ENCODE assay signal across 8 cellular contexts in the genomic region with DNA sequence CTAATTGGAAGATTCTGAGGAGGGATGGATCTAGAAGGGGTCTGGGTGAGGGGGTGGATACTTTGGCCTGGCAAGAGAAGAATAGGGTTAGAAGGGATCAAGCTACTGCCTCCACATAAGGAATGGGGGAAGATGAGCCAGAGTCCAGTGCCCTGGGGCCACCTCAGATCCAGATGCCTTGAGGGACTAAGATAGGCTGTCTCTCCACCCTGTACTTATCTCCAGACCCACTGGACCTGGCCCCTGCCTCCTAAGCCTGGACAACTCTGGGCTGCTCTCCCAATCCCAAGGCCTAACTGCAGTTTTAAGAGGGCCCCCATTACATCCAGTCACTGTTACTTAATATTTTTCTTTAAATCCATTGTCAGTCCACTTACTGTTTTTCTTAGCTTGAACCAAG. TPM values are rescaled to one million over a fixed set of nuclear protein-coding genes. Genes with fewer than 3 reads are reported as not detected.
DNase-seq lines count a peak whose midpoint lies in the region; ATAC-seq and TF ChIP-seq lines count a peak whose summit lies in the region.

No MANE protein-coding gene starts in this region.

- peak overlapping the region; percentile 90 for H3K9ac ChIP-seq in BLaER1

- H3K4me1 Mint-ChIP-seq in effector memory CD8-positive, alpha-beta T cell (ENCODE audit: low read depth in 2 of 2) = peaks cover 28 to 40% of the 10 kb centered on the region in 2 donors
- peaks cover 47% of the 10 kb centered on the region for H3K4me1 Mint-ChIP-seq in neural crest cell

- no peaks in the 10 kb centered on the region for H3K9me3 Mint-ChIP-seq in effector memory CD8-positive, alpha-beta T cell
- no peaks in the 10 kb centered on the region for H3K9me3 Mint-ChIP-seq in neural crest cell

- peak overlapping the region; percentile 99 for H3K4me2 ChIP-seq in BLaER1

- peak overlapping the region; percentile 93 to 97 for H3K4me3 Mint-ChIP-seq in effector memory CD8-positive, alpha-beta T cell
- H3K4me3 Mint-ChIP-seq in neural crest cell = peak overlapping the region; percentile 93

- H3K9me3 ChIP-seq in BLaER1 = no peaks in the 10 kb centered on the region

- no peak for TF ChIP-seq POLR2A in NB4 (IDR thresholded peaks at IDR 0.05; ENCODE audit: extremely low read depth, insufficient read length)

- H3K27ac ChIP-seq in BLaER1 = peak overlapping the region; percentile 80

- no peaks in the 10 kb centered on the region for H3K27me3 Mint-ChIP-seq in effector memory CD8-positive, alpha-beta T cell
- H3K27me3 Mint-ChIP-seq in neural crest cell (ENCODE audit: low read depth) = no peaks in the 10 kb centered on the region

- TF ChIP-seq CTCF in NB4 (IDR thresholded peaks at IDR 0.05; ENCODE audit: low read depth, low read length) (no peak), neural crest cell (conservative IDR thresholded peaks at IDR 0.05) (no peak)

- peaks cover 20% of the 10 kb centered on the region for H3K36me3 ChIP-seq in BLaER1

- peak overlapping the region; percentile 30 to 88 for H3K27ac Mint-ChIP-seq in effector memory CD8-positive, alpha-beta T cell
- peak overlapping the region; percentile 90 for H3K27ac Mint-ChIP-seq in neural crest cell (ENCODE audit: unreplicated experiment)

- H3K36me3 Mint-ChIP-seq in effector memory CD8-positive, alpha-beta T cell (ENCODE audit: insufficient read depth) = peaks cover 10% of the 10 kb centered on the region
- peaks cover 3% of the 10 kb centered on the region for H3K36me3 Mint-ChIP-seq in neural crest cell (ENCODE audit: low read depth)

- peaks cover 46% of the 10 kb centered on the region for H3K4me1 ChIP-seq in BLaER1

- DNase-seq in NB4 (ENCODE audit: low read depth) (no peak), neural crest cell (ENCODE audit: low read depth, low spot score) (no peak), kidney tubule cell (ENCODE audit: low spot score) (no peak), Ammon's horn (ENCODE audit: low spot score) (no peak), inferior parietal cortex (ENCODE audit: extremely low spot score) (no peak)
- no peak for DNase-seq in effector memory CD8-positive, alpha-beta T cell
- DNase-seq in activated CD4-positive, CD25-positive, alpha-beta regulatory T cell treated with anti-CD3 and anti-CD28 coated beads, Interleukin-2, amount 50 U/mL, for 72 hours = no peak

- peaks cover 66% of the 10 kb centered on the region for H4K20me1 ChIP-seq in BLaER1

- no peak for ATAC-seq in effector memory CD8-positive, alpha-beta T cell (replicated peaks)

- H3K4me3 ChIP-seq in BLaER1 (peak overlapping the region; percentile 94), NB4 (ENCODE audit: low read depth, low read length) (peak overlapping the region; percentile 85)

- no peaks in the 10 kb centered on the region for H3K27me3 ChIP-seq in BLaER1

RNA-seq across cellular contexts. Expression of gene DVL3, which starts 2.0 kb away (rescaled TPM):
- total RNA-seq in neural crest cell = 90.9 and 93.8 TPM in 2 replicates

RNA-seq across cellular contexts. Expression of gene AP2M1, which starts 17.4 kb away (rescaled TPM):
- 271 and 289 TPM in 2 replicates for total RNA-seq in neural crest cell

RNA-seq across cellular contexts. Expression of gene EIF2B5, which starts 22.0 kb away (rescaled TPM):
- total RNA-seq in neural crest cell = 54.8 and 57.7 TPM in 2 replicates

RNA-seq across cellular contexts. Expression of gene ABCF3, which starts 28.8 kb away (rescaled TPM):
- 63.9 and 67.3 TPM in 2 replicates for total RNA-seq in neural crest cell
